Comparison of ENCODE assay signal across 13 cellular contexts in the genomic region with DNA sequence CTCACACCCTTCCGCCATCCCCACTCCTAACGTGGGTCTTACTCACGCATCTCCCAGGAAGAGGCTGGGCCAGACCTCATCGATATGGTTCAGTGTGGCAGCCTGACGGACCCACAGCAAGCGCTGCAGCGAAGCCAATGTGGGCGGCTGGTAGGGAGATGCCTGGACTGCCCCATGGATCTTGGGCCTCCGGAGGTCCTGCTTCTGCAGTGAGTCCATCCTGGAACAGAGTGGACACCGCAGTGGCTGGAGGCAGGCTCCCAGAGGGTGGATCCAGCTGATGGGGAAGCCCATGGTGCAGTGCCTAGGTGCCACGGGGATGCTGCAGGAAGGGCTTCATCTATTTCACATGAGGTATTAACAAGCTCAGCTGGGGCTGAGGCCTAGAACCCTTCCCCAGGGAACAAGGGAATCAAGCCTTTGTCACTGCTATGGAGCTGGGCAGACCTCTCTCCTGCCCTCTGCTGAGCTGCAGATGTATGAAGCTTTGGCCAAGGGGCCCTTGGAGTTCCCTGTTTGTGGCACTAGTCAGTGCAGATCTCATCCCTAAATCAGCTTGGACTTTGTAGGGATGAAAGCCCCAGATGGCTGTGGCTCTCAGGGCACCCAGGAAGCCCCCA. TPM values are rescaled to one million over a fixed set of nuclear protein-coding genes. Genes with fewer than 3 reads are reported as not detected.
DNase-seq lines count a peak whose midpoint lies in the region; ATAC-seq and TF ChIP-seq lines count a peak whose summit lies in the region.
"Had no signal": no experiment of that assay in that cellular context is flagged by ENCODE, and none has a peak within 500 bp of the region (broad histone marks: within the 10 kb centered on the region; RNA-seq: fewer than 3 reads in every experiment).

No MANE protein-coding gene starts in this region.

- no peaks in the 10 kb centered on the region for H3K4me1 Mint-ChIP-seq in activated naive CD8-positive, alpha-beta T cell treated with anti-CD3 and anti-CD28 coated beads, Interleukin-2, amount 50 U/mL, for 24 hours

- no peak overlapping the region for H3K4me2 ChIP-seq in fibroblast of lung (ENCODE audit: extremely low read depth, insufficient read depth, low read length)

- H3K4me3 Mint-ChIP-seq in activated naive CD8-positive, alpha-beta T cell treated with anti-CD3 and anti-CD28 coated beads, Interleukin-2, amount 50 U/mL, for 24 hours, result no peak overlapping the region

- H3K9me3 Mint-ChIP-seq in activated naive CD8-positive, alpha-beta T cell treated with anti-CD3 and anti-CD28 coated beads, Interleukin-2, amount 50 U/mL, for 24 hours, result no peaks in the 10 kb centered on the region

- H2AFZ ChIP-seq in fibroblast of lung (ENCODE audit: low read length), result no peak overlapping the region

- no peak overlapping the region for H3K4me3 ChIP-seq in fibroblast of lung (replicated peaks in 1 of 4; ENCODE audit: control extremely low read depth in 1 of 4, insufficient read depth in 1 of 4, low read depth in 3 of 4, low read length in 4 of 4)
- H3K4me3 ChIP-seq: Peyer's patch, vagina had no signal

- no peak overlapping the region for H3K9ac ChIP-seq in fibroblast of lung (ENCODE audit: insufficient read depth, low read length)

- no peaks in the 10 kb centered on the region for H3K27me3 Mint-ChIP-seq in activated naive CD8-positive, alpha-beta T cell treated with anti-CD3 and anti-CD28 coated beads, Interleukin-2, amount 50 U/mL, for 24 hours

- H3K4me1 ChIP-seq in fibroblast of lung (ENCODE audit: control insufficient read depth, extremely low read depth, insufficient read depth, low read length), result no peaks in the 10 kb centered on the region
- H3K4me1 ChIP-seq: Peyer's patch had no signal

- no peaks in the 10 kb centered on the region for H3K9me3 ChIP-seq in fibroblast of lung (ENCODE audit: control insufficient read depth, insufficient read depth, low read depth, low read length)
- H3K9me3 ChIP-seq: Peyer's patch, vagina had no signal

- no peaks in the 10 kb centered on the region for H3K36me3 ChIP-seq in fibroblast of lung (ENCODE audit: control insufficient read depth, insufficient read depth, low read length)
- H3K36me3 ChIP-seq: Peyer's patch, vagina had no signal

- DNase-seq in GM04504 (ENCODE audit: low read depth) (peak; percentile 13), NCI-H82 treated with DMSO at 0.1 percent for 48 hours (lab: John Stamatoyannopoulos, UW; ENCODE audit: unreplicated experiment) (peak; percentile 55), fibroblast of lung (ENCODE audit: low read depth in 2 of 2) (peak in 1 of 2 donors; percentile 40)
- no peak for DNase-seq in activated T-cell treated with anti-CD3 and anti-CD28 coated beads, Interleukin-2, amount 50 U/mL, for 1 hour
- no peak for DNase-seq in activated naive CD8-positive, alpha-beta T cell treated with anti-CD3 and anti-CD28 coated beads, Interleukin-2, amount 50 U/mL, for 24 hours
- DNase-seq: effector CD4-positive, alpha-beta T cell; Peyer's patch; stimulated activated CD4-positive, alpha-beta T cell treated with anti-CD3 and anti-CD28 coated beads, Interleukin-4, amount 100 ng/mL, for 4 hours had no signal

- no peak overlapping the region for H3K27ac ChIP-seq in 22Rv1
- H3K27ac ChIP-seq in fibroblast of lung (ENCODE audit: insufficient read depth, low read length), result no peak overlapping the region
- H3K27ac ChIP-seq: HL-60, Peyer's patch, vagina had no signal

- no peaks in the 10 kb centered on the region for H3K36me3 Mint-ChIP-seq in activated naive CD8-positive, alpha-beta T cell treated with anti-CD3 and anti-CD28 coated beads, Interleukin-2, amount 50 U/mL, for 24 hours (ENCODE audit: low read depth)

- no peaks in the 10 kb centered on the region for H4K20me1 ChIP-seq in fibroblast of lung (ENCODE audit: control insufficient read depth, extremely low read depth, insufficient read depth, low read length)

- peak; percentile 25; the same call in 1 of the 2 replicates for TF ChIP-seq CTCF in 22Rv1 (IDR thresholded peaks at IDR 0.05)
- TF ChIP-seq CTCF in fibroblast of lung (conservative IDR thresholded peaks at IDR 0.05 in 1 of 2, IDR thresholded peaks at IDR 0.05 in 1 of 2; ENCODE audit: low read depth in 1 of 2, low read length in 2 of 2), result peak; percentile 46 to 56

- ATAC-seq in GM19455 (IDR thresholded peaks at IDR 0.05; ENCODE audit: unreplicated experiment), result no peak
- no peak for ATAC-seq in activated naive CD8-positive, alpha-beta T cell treated with anti-CD3 and anti-CD28 coated beads, Interleukin-2, amount 50 U/mL, for 24 hours
- no peak for ATAC-seq in GM21619 (IDR thresholded peaks at IDR 0.05; ENCODE audit: unreplicated experiment)

- H3K27ac Mint-ChIP-seq in activated naive CD8-positive, alpha-beta T cell treated with anti-CD3 and anti-CD28 coated beads, Interleukin-2, amount 50 U/mL, for 24 hours, result no peak overlapping the region

- H3K79me2 ChIP-seq in fibroblast of lung (ENCODE audit: control insufficient read depth, insufficient read depth, low read length), result no peaks in the 10 kb centered on the region

- peaks cover 2% of the 10 kb centered on the region for H3K27me3 ChIP-seq in fibroblast of lung (ENCODE audit: control insufficient read depth, insufficient read depth, low read length)
- H3K27me3 ChIP-seq: Peyer's patch, vagina had no signal

RNA-seq across cellular contexts. Expression of a gene that starts 13.7 kb away (rescaled TPM):
- total RNA-seq in fibroblast of lung, result 39.0 and 51.5 TPM in 2 replicates
- polyA plus RNA-seq in fibroblast of lung, result 20.9 and 32.5 TPM in 2 replicates
- 9.9 and 14.2 TPM in 2 replicates for polyA plus RNA-seq in fibroblast of lung (2012)
- 27.6 and 29.3 TPM in 2 replicates for polyA minus RNA-seq in fibroblast of lung (ENCODE audit: low replicate concordance)

Comparison
In these comparisons a context has a peak if more than half of its experiments do, and no peak if none do; other contexts are left out.
1. DNase-seq: peak in GM04504 (single experiment) and NCI-H82 treated with DMSO at 0.1 percent for 48 hours (single experiment); none in activated T-cell treated with anti-CD3 and anti-CD28 coated beads, Interleukin-2, amount 50 U/mL, for 1 hour (single experiment) and activated naive CD8-positive, alpha-beta T cell treated with anti-CD3 and anti-CD28 coated beads, Interleukin-2, amount 50 U/mL, for 24 hours (single experiment).